In the genomic region with DNA sequence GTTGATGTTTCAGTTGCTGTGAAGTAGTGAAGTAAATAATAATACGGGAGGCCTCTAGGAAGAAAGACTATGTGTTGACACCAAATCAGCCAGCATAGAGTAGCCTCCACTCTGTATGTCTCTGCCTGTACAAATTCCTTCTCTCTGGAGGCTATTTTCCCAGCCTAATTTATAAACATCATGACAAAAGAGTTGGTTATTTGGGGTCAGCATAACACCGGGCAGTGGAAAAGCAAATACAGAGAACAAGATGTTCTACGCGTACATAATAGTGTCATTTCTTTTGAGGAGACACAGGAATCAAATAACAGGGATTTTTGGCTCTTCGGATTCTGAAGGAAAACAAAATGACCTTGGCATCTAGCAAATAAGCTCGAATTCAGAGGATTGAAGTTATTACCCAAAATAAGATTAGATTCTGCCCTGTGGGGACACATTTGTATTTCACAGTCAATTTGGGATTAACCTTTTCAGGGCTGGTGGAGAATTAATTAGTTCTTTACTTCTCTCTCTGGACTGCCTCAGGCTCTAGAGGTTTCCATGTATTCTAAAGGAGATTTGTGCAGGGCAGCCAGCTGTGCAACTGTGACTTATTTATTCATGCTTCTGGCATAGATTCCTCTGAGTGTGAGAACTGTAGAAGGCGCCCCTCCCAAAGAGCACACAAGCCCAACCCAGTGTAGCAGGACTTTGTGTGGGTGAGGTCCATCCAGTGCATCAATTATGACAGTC, we compare ENCODE assay signal across 17 cellular contexts. TPM values are rescaled to one million over a fixed set of nuclear protein-coding genes. Genes with fewer than 3 reads are reported as not detected.
DNase-seq lines count a peak whose midpoint lies in the region; ATAC-seq and TF ChIP-seq lines count a peak whose summit lies in the region.
"Had no signal": no experiment of that assay in that cellular context is flagged by ENCODE, and none has a peak within 500 bp of the region (broad histone marks: within the 10 kb centered on the region; RNA-seq: fewer than 3 reads in every experiment).

No MANE protein-coding gene starts in this region.

- H3K9me3 Mint-ChIP-seq in nephron: peaks cover 2% of the 10 kb centered on the region
- H3K9me3 Mint-ChIP-seq: activated T-helper 17 cell treated with anti-CD3 and anti-CD28 coated beads, Interleukin-2, amount 50 U/mL, for 72 hours; central memory CD8-positive, alpha-beta T cell had no signal

- no peak for TF ChIP-seq POLR2A in erythroblast (IDR thresholded peaks at IDR 0.05; ENCODE audit: low read length)

- peak overlapping the region; percentile 45 for H3K27ac ChIP-seq in urinary bladder (ENCODE audit: low read depth)

- peaks cover 2% of the 10 kb centered on the region for H3K4me1 ChIP-seq in urinary bladder (ENCODE audit: insufficient read depth)

- WGBS in urinary bladder: 27% methylated on average over 7 of the region's 7 CpGs

- H3K4me3 ChIP-seq in urinary bladder (ENCODE audit: low read depth, low read length): no peak overlapping the region

- peak overlapping the region in 1 of 3 experiments; percentile 24 for H3K4me3 Mint-ChIP-seq in nephron
- H3K4me3 Mint-ChIP-seq: activated T-helper 17 cell treated with anti-CD3 and anti-CD28 coated beads, Interleukin-2, amount 50 U/mL, for 72 hours; central memory CD8-positive, alpha-beta T cell; H9 had no signal

- no peaks in the 10 kb centered on the region for H3K36me3 ChIP-seq in urinary bladder (ENCODE audit: insufficient read depth)

- no peak for TF ChIP-seq CTCF in nephron (IDR thresholded peaks at IDR 0.05; ENCODE audit: unreplicated experiment in 3 of 3)

- peak overlapping the region; percentile 81 to 90 (median 88) for H3K27ac Mint-ChIP-seq in nephron
- H3K27ac Mint-ChIP-seq: activated T-helper 17 cell treated with anti-CD3 and anti-CD28 coated beads, Interleukin-2, amount 50 U/mL, for 72 hours; H9 had no signal

- H3K4me1 Mint-ChIP-seq in nephron: peaks cover 28% of the 10 kb centered on the region
- H3K4me1 Mint-ChIP-seq: activated T-helper 17 cell treated with anti-CD3 and anti-CD28 coated beads, Interleukin-2, amount 50 U/mL, for 72 hours; central memory CD8-positive, alpha-beta T cell had no signal

- peaks cover 3% of the 10 kb centered on the region for H3K27me3 Mint-ChIP-seq in nephron (ENCODE audit: low read depth)

- peak; percentile 72 for DNase-seq in DMS 273 (lab: John Stamatoyannopoulos, UW; ENCODE audit: unreplicated experiment)
- no peak for DNase-seq in DMS 273 treated with DMSO at 0.1 percent for 48 hours (lab: John Stamatoyannopoulos, UW)
- DNase-seq in erythroblast (lab: John Stamatoyannopoulos, UW): peak; percentile 8 to 13
- DNase-seq in ecto neural progenitor cell (ENCODE audit: low spot score): no peak
- DNase-seq: 8988T; foreskin melanocyte; H9; kidney; stimulated activated CD4-positive, alpha-beta T cell treated with anti-CD3 and anti-CD28 coated beads, Interleukin-4, amount 100 ng/mL, for 4 hours; stimulated activated naive CD8-positive, alpha-beta T cell treated with anti-CD3 and anti-CD28 coated beads, Interleukin-15, Interleukin-2, amounts not matched to agents 100 U/mL and 50 U/mL, for 24 hours had no signal

- no peaks in the 10 kb centered on the region for H3K36me3 Mint-ChIP-seq in nephron (ENCODE audit: low read depth)

- ATAC-seq in HG02623 (IDR thresholded peaks at IDR 0.05; ENCODE audit: unreplicated experiment): no peak
- no peak for ATAC-seq in GM19351 (IDR thresholded peaks at IDR 0.05; ENCODE audit: unreplicated experiment)
- ATAC-seq: activated CD4-positive, CD25-positive, alpha-beta regulatory T cell treated with anti-CD3 and anti-CD28 coated beads, Interleukin-2, amount 50 U/mL, for 24 hours; activated T-helper 17 cell treated with anti-CD3 and anti-CD28 coated beads, Interleukin-2, amount 50 U/mL, for 72 hours; stimulated activated naive CD8-positive, alpha-beta T cell treated with anti-CD3 and anti-CD28 coated beads, Interleukin-15, Interleukin-2, amounts not matched to agents 100 U/mL and 50 U/mL, for 24 hours had no signal

RNA-seq across cellular contexts. Expression of a gene that starts 14.1 kb away (rescaled TPM):
- total RNA-seq in urinary bladder: 18.5 TPM
- polyA plus RNA-seq in urinary bladder: 12.5 TPM
- total RNA-seq: activated T-helper 17 cell treated with anti-CD3 and anti-CD28 coated beads, Interleukin-2, amount 50 U/mL, for 72 hours had no signal

Comparison
In these comparisons a context has a peak if more than half of its experiments do, and no peak if none do; other contexts are left out.
1. DNase-seq: peak in DMS 273 (single experiment) and erythroblast (2 of 2); none in DMS 273 treated with DMSO at 0.1 percent for 48 hours (single experiment) and ecto neural progenitor cell (single experiment).